ENCODE assay signal across 23 cellular contexts in the genomic region with DNA sequence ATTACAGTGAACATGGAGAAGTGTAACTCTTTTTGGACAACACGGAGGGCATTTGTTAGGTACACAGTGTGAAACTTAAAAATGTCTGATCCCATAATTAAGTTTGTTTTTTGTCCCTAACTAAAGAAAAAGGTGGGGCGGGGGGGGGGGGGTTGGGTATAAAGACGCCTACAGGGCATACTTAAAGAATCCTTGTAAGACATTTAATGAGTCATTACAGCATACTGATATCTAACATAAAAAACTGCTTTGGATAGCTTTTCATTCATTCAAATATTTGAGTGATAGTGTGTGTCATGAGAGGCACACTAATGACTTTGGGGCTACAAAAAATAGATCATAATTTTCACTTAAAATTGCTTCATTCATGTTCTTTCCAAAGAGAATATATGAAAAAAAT. TPM values are rescaled to one million over a fixed set of nuclear protein-coding genes. Genes with fewer than 3 reads are reported as not detected.
DNase-seq lines count a peak whose midpoint lies in the region; ATAC-seq and TF ChIP-seq lines count a peak whose summit lies in the region.
"Had no signal": no experiment of that assay in that cellular context is flagged by ENCODE, and none has a peak within 500 bp of the region (broad histone marks: within the 10 kb centered on the region; RNA-seq: fewer than 3 reads in every experiment).

No MANE protein-coding gene starts in this region.

- DNase-seq in stimulated activated naive CD8-positive, alpha-beta T cell treated with anti-CD3 and anti-CD28 coated beads, Interleukin-15, amount 100 ng/mL, for 72 hours: no peak
- peak; percentile 58 for DNase-seq in RWPE1 (ENCODE audit: low spot score)
- no peak for DNase-seq in foreskin keratinocyte
- DNase-seq in stimulated activated naive B cell treated with anti-CD40 and anti-IgM and Interleukin-4, amounts not matched to agents 10 μg/mL and 1 μg/mL and 100 μg/mL, for 72 hours: no peak
- DNase-seq in HEK293T (ENCODE audit: extremely low spot score): no peak
- DNase-seq: 8988T; ACHN; Caco-2; CD4-positive, alpha-beta T cell; GOT3; HCEC 1CT; Karpas-422; NCI-H1092 treated with DMSO at 0.1 percent for 48 hours; NCI-H1436 treated with DMSO at 0.1 percent for 48 hours; NCI-H187 treated with DMSO at 0.1 percent for 48 hours; NCI-H2107; NCI-H524 treated with DMSO at 0.1 percent for 48 hours; RPMI8226; SHP77 treated with DMSO at 0.1 percent for 48 hours had no signal

- no peaks in the 10 kb centered on the region for H3K9me3 Mint-ChIP-seq in stimulated activated naive CD8-positive, alpha-beta T cell treated with anti-CD3 and anti-CD28 coated beads, Interleukin-15, Interleukin-2, amounts not matched to agents 100 ng/mL and 50 ng/mL, for 24 hours
- H3K9me3 Mint-ChIP-seq in stimulated activated naive CD8-positive, alpha-beta T cell treated with anti-CD3 and anti-CD28 coated beads, Interleukin-15, amount 100 ng/mL, for 72 hours: no peaks in the 10 kb centered on the region
- peaks cover 0 to 3% of the 10 kb centered on the region in 2 donors for H3K9me3 Mint-ChIP-seq in stimulated activated naive B cell treated with anti-CD40 and anti-IgM and Interleukin-4, amounts not matched to agents 10 μg/mL and 1 μg/mL and 100 μg/mL, for 72 hours
- H3K9me3 Mint-ChIP-seq: CD4-positive, alpha-beta T cell had no signal

- peaks cover 63% of the 10 kb centered on the region for H3K4me1 Mint-ChIP-seq in stimulated activated naive CD8-positive, alpha-beta T cell treated with anti-CD3 and anti-CD28 coated beads, Interleukin-15, Interleukin-2, amounts not matched to agents 100 ng/mL and 50 ng/mL, for 24 hours (ENCODE audit: low read depth)
- peaks cover 55% of the 10 kb centered on the region for H3K4me1 Mint-ChIP-seq in stimulated activated naive CD8-positive, alpha-beta T cell treated with anti-CD3 and anti-CD28 coated beads, Interleukin-15, amount 100 ng/mL, for 72 hours
- H3K4me1 Mint-ChIP-seq in stimulated activated naive B cell treated with anti-CD40 and anti-IgM and Interleukin-4, amounts not matched to agents 10 μg/mL and 1 μg/mL and 100 μg/mL, for 72 hours: peaks cover 47 to 69% of the 10 kb centered on the region in 2 donors

- peaks cover 54% of the 10 kb centered on the region for H3K4me1 ChIP-seq in foreskin keratinocyte
- H3K4me1 ChIP-seq: Caco-2 had no signal

- POLR2A ChIA-PET in RWPE1 (lab: Yijun Ruan, JAX; ENCODE audit: low non-redundant PET) (no interaction called here), HEK293T (lab: Yijun Ruan, JAX) (no interaction called here)

- H3K36me3 Mint-ChIP-seq in stimulated activated naive CD8-positive, alpha-beta T cell treated with anti-CD3 and anti-CD28 coated beads, Interleukin-15, Interleukin-2, amounts not matched to agents 100 ng/mL and 50 ng/mL, for 24 hours (ENCODE audit: low read depth): no peaks in the 10 kb centered on the region
- H3K36me3 Mint-ChIP-seq in stimulated activated naive B cell treated with anti-CD40 and anti-IgM and Interleukin-4, amounts not matched to agents 10 μg/mL and 1 μg/mL and 100 μg/mL, for 72 hours: peaks cover 2 to 4% of the 10 kb centered on the region in 2 donors

- H3K27me3 ChIP-seq in foreskin keratinocyte: no peaks in the 10 kb centered on the region
- H3K27me3 ChIP-seq: BLaER1 had no signal

- peak overlapping the region; percentile 32 for H3K27ac Mint-ChIP-seq in stimulated activated naive CD8-positive, alpha-beta T cell treated with anti-CD3 and anti-CD28 coated beads, Interleukin-15, Interleukin-2, amounts not matched to agents 100 ng/mL and 50 ng/mL, for 24 hours
- no peak overlapping the region for H3K27ac Mint-ChIP-seq in stimulated activated naive CD8-positive, alpha-beta T cell treated with anti-CD3 and anti-CD28 coated beads, Interleukin-15, amount 100 ng/mL, for 72 hours
- no peak overlapping the region for H3K27ac Mint-ChIP-seq in stimulated activated naive B cell treated with anti-CD40 and anti-IgM and Interleukin-4, amounts not matched to agents 10 μg/mL and 1 μg/mL and 100 μg/mL, for 72 hours
- H3K27ac Mint-ChIP-seq: CD4-positive, alpha-beta T cell had no signal

- no peak overlapping the region for H3K27ac ChIP-seq in RWPE1
- H3K27ac ChIP-seq in foreskin keratinocyte: no peak overlapping the region
- H3K27ac ChIP-seq: BLaER1, HL-60 had no signal

- no peak for ATAC-seq in stimulated activated naive CD8-positive, alpha-beta T cell treated with anti-CD3 and anti-CD28 coated beads, Interleukin-15, amount 100 ng/mL, for 72 hours
- peak; percentile 61 for ATAC-seq in foreskin keratinocyte
- no peak for ATAC-seq in stimulated activated naive B cell treated with anti-CD40 and anti-IgM and Interleukin-4, amounts not matched to agents 10 μg/mL and 1 μg/mL and 100 μg/mL, for 72 hours (replicated peaks)
- no peak for ATAC-seq in HG03097 (IDR thresholded peaks at IDR 0.05; ENCODE audit: low FRiP score, unreplicated experiment)

- H3K4me3 Mint-ChIP-seq in stimulated activated naive CD8-positive, alpha-beta T cell treated with anti-CD3 and anti-CD28 coated beads, Interleukin-15, Interleukin-2, amounts not matched to agents 100 ng/mL and 50 ng/mL, for 24 hours: no peak overlapping the region
- H3K4me3 Mint-ChIP-seq in stimulated activated naive CD8-positive, alpha-beta T cell treated with anti-CD3 and anti-CD28 coated beads, Interleukin-15, amount 100 ng/mL, for 72 hours: no peak overlapping the region
- H3K4me3 Mint-ChIP-seq in stimulated activated naive B cell treated with anti-CD40 and anti-IgM and Interleukin-4, amounts not matched to agents 10 μg/mL and 1 μg/mL and 100 μg/mL, for 72 hours: no peak overlapping the region
- H3K4me3 Mint-ChIP-seq: CD4-positive, alpha-beta T cell had no signal

- TF ChIP-seq CTCF in RWPE1 (conservative IDR thresholded peaks at IDR 0.05; ENCODE audit: low read depth): no peak
- TF ChIP-seq CTCF in foreskin keratinocyte (conservative IDR thresholded peaks at IDR 0.05): no peak

- no peaks in the 10 kb centered on the region for H3K27me3 Mint-ChIP-seq in stimulated activated naive CD8-positive, alpha-beta T cell treated with anti-CD3 and anti-CD28 coated beads, Interleukin-15, Interleukin-2, amounts not matched to agents 100 ng/mL and 50 ng/mL, for 24 hours
- no peaks in the 10 kb centered on the region for H3K27me3 Mint-ChIP-seq in stimulated activated naive CD8-positive, alpha-beta T cell treated with anti-CD3 and anti-CD28 coated beads, Interleukin-15, amount 100 ng/mL, for 72 hours
- H3K27me3 Mint-ChIP-seq in stimulated activated naive B cell treated with anti-CD40 and anti-IgM and Interleukin-4, amounts not matched to agents 10 μg/mL and 1 μg/mL and 100 μg/mL, for 72 hours: no peaks in the 10 kb centered on the region
- H3K27me3 Mint-ChIP-seq: CD4-positive, alpha-beta T cell had no signal

- CTCF ChIA-PET in RWPE1 (lab: Yijun Ruan, JAX): no interaction called here
- CTCF ChIA-PET in HEK293T (lab: Yijun Ruan, JAX): no interaction called here

TF ChIP-seq in HEK293T, 16 proteins besides CTCF, POLR2A, EP300 and RAD21:
- no peak for TF ChIP-seq BHLHE40 (IDR thresholded peaks at IDR 0.05; ENCODE audit: borderline replicate concordance)
- TF ChIP-seq, protein P1, sequence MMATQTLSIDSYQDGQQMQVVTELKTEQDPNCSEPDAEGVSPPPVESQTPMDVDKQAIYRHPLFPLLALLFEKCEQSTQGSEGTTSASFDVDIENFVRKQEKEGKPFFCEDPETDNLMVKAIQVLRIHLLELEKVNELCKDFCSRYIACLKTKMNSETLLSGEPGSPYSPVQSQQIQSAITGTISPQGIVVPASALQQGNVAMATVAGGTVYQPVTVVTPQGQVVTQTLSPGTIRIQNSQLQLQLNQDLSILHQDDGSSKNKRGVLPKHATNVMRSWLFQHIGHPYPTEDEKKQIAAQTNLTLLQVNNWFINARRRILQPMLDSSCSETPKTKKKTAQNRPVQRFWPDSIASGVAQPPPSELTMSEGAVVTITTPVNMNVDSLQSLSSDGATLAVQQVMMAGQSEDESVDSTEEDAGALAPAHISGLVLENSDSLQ (IDR thresholded peaks at IDR 0.05): no peak
- TF ChIP-seq CTBP1 (IDR thresholded peaks at IDR 0.05; ENCODE audit: borderline replicate concordance): no peak

RNA-seq across cellular contexts. Expression of gene ZNRF2, which starts 31.2 kb away (rescaled TPM):
- 7.3 and 8.2 TPM in 2 replicates for total RNA-seq in foreskin keratinocyte
- 3.7 and 4.3 TPM in 2 replicates for polyA plus RNA-seq in foreskin keratinocyte
